Comparison of ENCODE assay signal across 8 cellular contexts in genomic region chr9:36487482-36488321, GRCh38.
DNase-seq lines count a peak whose midpoint lies in the region; ATAC-seq and TF ChIP-seq lines count a peak whose summit lies in the region.

No MANE protein-coding gene starts in this region.

- peak; percentile 88 for DNase-seq in AG09319 (ENCODE audit: extremely low read depth, low read depth)
- DNase-seq in NCI-H345 treated with DMSO at 0.1 percent for 48 hours (lab: John Stamatoyannopoulos, UW; ENCODE audit: unreplicated experiment): peak; percentile 90
- DNase-seq in central memory CD8-positive, alpha-beta T cell (ENCODE audit: low spot score in 2 of 2): peak; percentile 68 to 85
- peak; percentile 63 for DNase-seq in kidney epithelial cell (ENCODE audit: low read depth)
- peak; percentile 93 for DNase-seq in stimulated activated CD4-positive, alpha-beta T cell treated with anti-CD3 and anti-CD28 coated beads, Interleukin-15, amount 100 ng/mL, for 24 hours

- ATAC-seq in GM19025 (IDR thresholded peaks at IDR 0.05; ENCODE audit: low read depth, unreplicated experiment) (peak; percentile 85), HG03196 (IDR thresholded peaks at IDR 0.05; ENCODE audit: unreplicated experiment) (peak; percentile 80)
- peak; percentile 96 to 97 for ATAC-seq in activated CD4-positive, CD25-positive, alpha-beta regulatory T cell treated with anti-CD3 and anti-CD28 coated beads, Interleukin-2, amount 50 U/mL, for 24 hours
- ATAC-seq in central memory CD8-positive, alpha-beta T cell (replicated peaks; ENCODE audit: extremely low read depth, poor library complexity, severe bottlenecking): peak; percentile 91

- H3K27me3 Mint-ChIP-seq in central memory CD8-positive, alpha-beta T cell: no peaks in the 10 kb centered on the region

- TF ChIP-seq CTCF in AG09319 (IDR thresholded peaks at IDR 0.05; ENCODE audit: low read depth, low read length) (no peak), kidney epithelial cell (IDR thresholded peaks at IDR 0.05; ENCODE audit: insufficient read depth, low read length, poor library complexity, severe bottlenecking) (no peak)

- H3K27me3 ChIP-seq in kidney epithelial cell (ENCODE audit: control insufficient read depth, insufficient read depth, low read length): no peaks in the 10 kb centered on the region

- H3K27ac Mint-ChIP-seq in central memory CD8-positive, alpha-beta T cell (ENCODE audit: low read depth): peak overlapping the region; percentile 97

- H3K4me3 ChIP-seq in kidney epithelial cell (ENCODE audit: low read depth, low read length): peak overlapping the region; percentile 57

- H3K4me1 Mint-ChIP-seq in central memory CD8-positive, alpha-beta T cell: peaks cover 62% of the 10 kb centered on the region

- peak overlapping the region; percentile 87 for H3K4me3 Mint-ChIP-seq in central memory CD8-positive, alpha-beta T cell

- peaks cover 17% of the 10 kb centered on the region for H3K36me3 Mint-ChIP-seq in central memory CD8-positive, alpha-beta T cell (ENCODE audit: insufficient read depth)

- no peaks in the 10 kb centered on the region for H3K9me3 Mint-ChIP-seq in central memory CD8-positive, alpha-beta T cell

- no peaks in the 10 kb centered on the region for H3K36me3 ChIP-seq in kidney epithelial cell (ENCODE audit: control insufficient read depth, insufficient read depth, low read length)

Comparison
In these comparisons a context has a peak if more than half of its experiments do, and no peak if none do; other contexts are left out.
1. Peak in every context shown above with its lines: DNase-seq, ATAC-seq and H3K4me3 ChIP-seq.